17 cellular contexts compared by ENCODE assay signal in the genomic region with DNA sequence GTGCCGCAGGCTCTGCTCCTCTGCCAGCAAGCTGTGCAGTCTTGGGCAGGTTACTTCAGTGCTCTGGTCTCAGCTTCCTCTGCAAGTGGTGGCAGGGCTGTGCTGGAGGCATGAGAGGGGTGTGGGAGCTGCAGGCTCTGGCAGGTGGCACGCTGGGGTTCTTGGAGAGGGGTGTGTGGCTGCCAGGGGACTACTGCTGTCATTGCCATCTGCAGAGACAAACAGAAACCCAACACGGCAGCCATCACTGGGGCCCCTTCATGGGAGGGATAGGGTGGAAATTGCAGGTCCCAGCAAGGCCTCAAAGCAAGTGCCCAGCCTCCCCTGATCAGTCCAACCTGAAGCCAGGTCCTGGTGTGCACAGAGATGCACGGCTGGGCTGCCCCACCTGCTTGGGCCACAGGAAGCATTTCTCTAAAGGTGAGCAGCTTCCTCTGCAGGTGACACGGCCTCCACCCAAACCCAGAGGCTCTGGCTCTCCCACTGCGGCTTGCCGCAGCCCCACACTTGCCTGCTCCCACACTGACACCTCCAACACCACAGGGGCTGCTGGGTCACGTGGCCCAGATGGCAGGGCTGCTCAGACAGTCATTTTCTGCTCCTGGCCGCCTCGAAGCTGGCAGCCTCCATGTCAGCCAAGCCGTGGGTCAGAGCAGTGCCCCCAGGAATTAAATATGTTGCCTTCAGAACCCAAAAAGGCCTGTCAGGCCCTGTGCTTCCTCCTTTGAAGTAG. TPM values are rescaled to one million over a fixed set of nuclear protein-coding genes. Genes with fewer than 3 reads are reported as not detected.
DNase-seq lines count a peak whose midpoint lies in the region; ATAC-seq and TF ChIP-seq lines count a peak whose summit lies in the region.
"Had no signal": no experiment of that assay in that cellular context is flagged by ENCODE, and none has a peak within 500 bp of the region (broad histone marks: within the 10 kb centered on the region; RNA-seq: fewer than 3 reads in every experiment).

No MANE protein-coding gene starts in this region.

- no peak overlapping the region for H3K4me3 ChIP-seq in CD8-positive, alpha-beta memory T cell (ENCODE audit: low read length)
- H3K4me3 ChIP-seq in fibroblast of lung (replicated peaks in 1 of 4; ENCODE audit: control extremely low read depth in 1 of 4, insufficient read depth in 1 of 4, low read depth in 3 of 4, low read length in 4 of 4): no peak overlapping the region
- no peak overlapping the region for H3K4me3 ChIP-seq in prostate gland
- H3K4me3 ChIP-seq: pancreas had no signal

- no peak overlapping the region for H3K4me2 ChIP-seq in fibroblast of lung (ENCODE audit: extremely low read depth, insufficient read depth, low read length)

- H3K27me3 Mint-ChIP-seq in CD8-positive, alpha-beta memory T cell: peaks cover 0 to 5% of the 10 kb centered on the region in 2 donors
- H3K27me3 Mint-ChIP-seq in WTC11 (ENCODE audit: low read depth): peaks cover 4% of the 10 kb centered on the region

- peak overlapping the region; percentile 15 to 85 (median 68) for H3K27ac Mint-ChIP-seq in CD8-positive, alpha-beta memory T cell
- H3K27ac Mint-ChIP-seq in WTC11: no peak overlapping the region
- H3K27ac Mint-ChIP-seq: activated naive CD4-positive, alpha-beta T cell treated with anti-CD3 and anti-CD28 coated beads, Interleukin-2, amount 50 U/mL, for 72 hours had no signal

- 81% methylated on average over 11 of the region's 11 CpGs for WGBS in prostate gland

- CTCF ChIA-PET in CD8-positive, alpha-beta memory T cell (lab: Charles Lee): no interaction called here
- CTCF ChIA-PET in WTC11 (lab: Charles Lee): no interaction called here

- intact Hi-C loops in prostate gland (cut with DNase I): loop anchor here (5.0 kb wide), 1 partner anchor 37 kb away; no protein-coding TSS in a partner anchor

- no peak for TF ChIP-seq CTCF in WTC11 (IDR thresholded peaks at IDR 0.05)
- TF ChIP-seq CTCF in fibroblast of lung (conservative IDR thresholded peaks at IDR 0.05 in 1 of 2, IDR thresholded peaks at IDR 0.05 in 1 of 2; ENCODE audit: low read depth in 1 of 2, low read length in 2 of 2): no peak
- no peak for TF ChIP-seq CTCF in prostate gland (IDR thresholded peaks at IDR 0.05)

- no peak overlapping the region for H3K9ac ChIP-seq in fibroblast of lung (ENCODE audit: insufficient read depth, low read length)

- H3K36me3 Mint-ChIP-seq in CD8-positive, alpha-beta memory T cell: no peaks in the 10 kb centered on the region
- H3K36me3 Mint-ChIP-seq in WTC11: peaks cover 31% of the 10 kb centered on the region
- H3K36me3 Mint-ChIP-seq: activated naive CD4-positive, alpha-beta T cell treated with anti-CD3 and anti-CD28 coated beads, Interleukin-2, amount 50 U/mL, for 72 hours had no signal

- no peaks in the 10 kb centered on the region for H3K36me3 ChIP-seq in CD8-positive, alpha-beta memory T cell (ENCODE audit: insufficient read depth, low read length)
- H3K36me3 ChIP-seq in fibroblast of lung (ENCODE audit: control insufficient read depth, insufficient read depth, low read length) (peaks cover 2% of the 10 kb centered on the region), prostate gland (no peaks in the 10 kb centered on the region)
- H3K36me3 ChIP-seq: BE2C, pancreas had no signal

- H4K20me1 ChIP-seq in fibroblast of lung (ENCODE audit: control insufficient read depth, extremely low read depth, insufficient read depth, low read length): no peaks in the 10 kb centered on the region

- POLR2A ChIA-PET in CD8-positive, alpha-beta memory T cell (lab: Charles Lee): no interaction called here
- POLR2A ChIA-PET in WTC11 (lab: Charles Lee): no interaction called here

- no peaks in the 10 kb centered on the region for H3K27me3 ChIP-seq in CD8-positive, alpha-beta memory T cell (ENCODE audit: insufficient read depth, low read length, poor library complexity, severe bottlenecking)
- H3K27me3 ChIP-seq in fibroblast of lung (ENCODE audit: control insufficient read depth, insufficient read depth, low read length): no peaks in the 10 kb centered on the region
- H3K27me3 ChIP-seq in prostate gland (replicated peaks; ENCODE audit: insufficient read depth): no peaks in the 10 kb centered on the region
- H3K27me3 ChIP-seq: BE2C, pancreas had no signal

- H3K27ac ChIP-seq in CD8-positive, alpha-beta memory T cell (ENCODE audit: low read depth, low read length): no peak overlapping the region
- H3K27ac ChIP-seq in fibroblast of lung (ENCODE audit: insufficient read depth, low read length): peak overlapping the region; percentile 91
- peak overlapping the region; percentile 64 to 67 for H3K27ac ChIP-seq in prostate gland
- H3K27ac ChIP-seq: pancreas had no signal

- ATAC-seq in WTC11: no peak
- no peak for ATAC-seq in GM18867 (IDR thresholded peaks at IDR 0.05; ENCODE audit: unreplicated experiment)
- no peak for ATAC-seq in GM21528 (IDR thresholded peaks at IDR 0.05; ENCODE audit: low FRiP score, unreplicated experiment)
- no peak for ATAC-seq in GM19455 (IDR thresholded peaks at IDR 0.05; ENCODE audit: unreplicated experiment)
- no peak for ATAC-seq in HG02759 (IDR thresholded peaks at IDR 0.05; ENCODE audit: unreplicated experiment)
- ATAC-seq: activated naive CD4-positive, alpha-beta T cell treated with anti-CD3 and anti-CD28 coated beads, Interleukin-2, amount 50 U/mL, for 72 hours; pancreas had no signal

- H3K79me2 ChIP-seq in fibroblast of lung (ENCODE audit: control insufficient read depth, insufficient read depth, low read length): peaks cover 6% of the 10 kb centered on the region

- peak in 4 of 5 donors; percentile 17 to 64 (median 40) for DNase-seq in CD8-positive, alpha-beta memory T cell
- DNase-seq in WTC11 (ENCODE audit: low spot score) (peak; percentile 18), fibroblast of lung (ENCODE audit: low read depth in 2 of 2) (no peak), prostate gland (ENCODE audit: low spot score) (peak; percentile 2)
- DNase-seq: activated CD4-positive, alpha-beta T cell treated with anti-CD3 and anti-CD28 coated beads, Interleukin-2, amount 50 U/mL, for 4 hours; BE2C; DMS79; mammary epithelial cell; NCI-H2029; NCI-H748 treated with DMSO at 0.1 percent for 48 hours; SHP77 had no signal

- H3K4me1 ChIP-seq in CD8-positive, alpha-beta memory T cell (ENCODE audit: insufficient read depth, low read length): no peaks in the 10 kb centered on the region
- H3K4me1 ChIP-seq in fibroblast of lung (ENCODE audit: control insufficient read depth, extremely low read depth, insufficient read depth, low read length) (peaks cover 22% of the 10 kb centered on the region), prostate gland (replicated peaks) (no peaks in the 10 kb centered on the region)
- H3K4me1 ChIP-seq: BE2C, pancreas had no signal

- no peak for TF ChIP-seq POLR2A in prostate gland (IDR thresholded peaks at IDR 0.05)

- H3K9me3 ChIP-seq in CD8-positive, alpha-beta memory T cell (ENCODE audit: low read length): no peaks in the 10 kb centered on the region
- H3K9me3 ChIP-seq in fibroblast of lung (ENCODE audit: control insufficient read depth, insufficient read depth, low read depth, low read length): no peaks in the 10 kb centered on the region
- H3K9me3 ChIP-seq in prostate gland: no peaks in the 10 kb centered on the region
- H3K9me3 ChIP-seq: BE2C, pancreas had no signal

- peaks cover 10 to 20% (median 12%) of the 10 kb centered on the region in 3 donors for H3K4me1 Mint-ChIP-seq in CD8-positive, alpha-beta memory T cell
- H3K4me1 Mint-ChIP-seq in WTC11: peaks cover 4% of the 10 kb centered on the region

- peak overlapping the region in 2 of 7 donors; percentile 32 for H3K4me3 Mint-ChIP-seq in CD8-positive, alpha-beta memory T cell
- H3K4me3 Mint-ChIP-seq in WTC11: no peak overlapping the region

- no peak overlapping the region for H2AFZ ChIP-seq in fibroblast of lung (ENCODE audit: low read length)

- peaks cover under 1 to 6% (median 4%) of the 10 kb centered on the region in 5 donors for H3K9me3 Mint-ChIP-seq in CD8-positive, alpha-beta memory T cell
- peaks cover 44% of the 10 kb centered on the region for H3K9me3 Mint-ChIP-seq in WTC11

TF ChIP-seq in WTC11, 78 proteins besides CTCF, POLR2A, EP300 and RAD21 (continues in another document):
- TF ChIP-seq NFATC4 (CRISPR knock-in tag; IDR thresholded peaks at IDR 0.05) (no peak), ZNF219 (CRISPR knock-in tag; IDR thresholded peaks at IDR 0.05; ENCODE audit: borderline replicate concordance) (no peak)
- TF ChIP-seq, protein P1, sequence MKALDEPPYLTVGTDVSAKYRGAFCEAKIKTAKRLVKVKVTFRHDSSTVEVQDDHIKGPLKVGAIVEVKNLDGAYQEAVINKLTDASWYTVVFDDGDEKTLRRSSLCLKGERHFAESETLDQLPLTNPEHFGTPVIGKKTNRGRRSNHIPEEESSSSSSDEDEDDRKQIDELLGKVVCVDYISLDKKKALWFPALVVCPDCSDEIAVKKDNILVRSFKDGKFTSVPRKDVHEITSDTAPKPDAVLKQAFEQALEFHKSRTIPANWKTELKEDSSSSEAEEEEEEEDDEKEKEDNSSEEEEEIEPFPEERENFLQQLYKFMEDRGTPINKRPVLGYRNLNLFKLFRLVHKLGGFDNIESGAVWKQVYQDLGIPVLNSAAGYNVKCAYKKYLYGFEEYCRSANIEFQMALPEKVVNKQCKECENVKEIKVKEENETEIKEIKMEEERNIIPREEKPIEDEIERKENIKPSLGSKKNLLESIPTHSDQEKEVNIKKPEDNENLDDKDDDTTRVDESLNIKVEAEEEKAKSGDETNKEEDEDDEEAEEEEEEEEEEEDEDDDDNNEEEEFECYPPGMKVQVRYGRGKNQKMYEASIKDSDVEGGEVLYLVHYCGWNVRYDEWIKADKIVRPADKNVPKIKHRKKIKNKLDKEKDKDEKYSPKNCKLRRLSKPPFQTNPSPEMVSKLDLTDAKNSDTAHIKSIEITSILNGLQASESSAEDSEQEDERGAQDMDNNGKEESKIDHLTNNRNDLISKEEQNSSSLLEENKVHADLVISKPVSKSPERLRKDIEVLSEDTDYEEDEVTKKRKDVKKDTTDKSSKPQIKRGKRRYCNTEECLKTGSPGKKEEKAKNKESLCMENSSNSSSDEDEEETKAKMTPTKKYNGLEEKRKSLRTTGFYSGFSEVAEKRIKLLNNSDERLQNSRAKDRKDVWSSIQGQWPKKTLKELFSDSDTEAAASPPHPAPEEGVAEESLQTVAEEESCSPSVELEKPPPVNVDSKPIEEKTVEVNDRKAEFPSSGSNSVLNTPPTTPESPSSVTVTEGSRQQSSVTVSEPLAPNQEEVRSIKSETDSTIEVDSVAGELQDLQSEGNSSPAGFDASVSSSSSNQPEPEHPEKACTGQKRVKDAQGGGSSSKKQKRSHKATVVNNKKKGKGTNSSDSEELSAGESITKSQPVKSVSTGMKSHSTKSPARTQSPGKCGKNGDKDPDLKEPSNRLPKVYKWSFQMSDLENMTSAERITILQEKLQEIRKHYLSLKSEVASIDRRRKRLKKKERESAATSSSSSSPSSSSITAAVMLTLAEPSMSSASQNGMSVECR (CRISPR knock-in tag; IDR thresholded peaks at IDR 0.05; ENCODE audit: borderline replicate concordance): no peak

RNA-seq across cellular contexts. Expression of a gene that starts 4.1 kb away (rescaled TPM):
- total RNA-seq in CD8-positive, alpha-beta memory T cell: 10 to 100 TPM; 22.8 to 25.1 TPM
- polyA plus RNA-seq in CD8-positive, alpha-beta memory T cell: 17.4 TPM
- total RNA-seq in WTC11 (2021): 111 to 138 TPM (median 138 TPM) in 3 replicates
- total RNA-seq in fibroblast of lung: 782 and 928 TPM in 2 replicates
- polyA plus RNA-seq in fibroblast of lung: 346 and 702 TPM in 2 replicates
- polyA plus RNA-seq in fibroblast of lung (2012): 857 and 2,080 TPM in 2 replicates
- polyA minus RNA-seq in fibroblast of lung (ENCODE audit: low replicate concordance): 367 and 1,367 TPM in 2 replicates
- 100 to 1,000 TPM; 198 to 474 TPM for total RNA-seq in prostate gland

Comparison
In these comparisons a context has a peak if more than half of its experiments do, and no peak if none do; other contexts are left out.
1. DNase-seq: peak in CD8-positive, alpha-beta memory T cell (4 of 5), WTC11 (single experiment) and prostate gland (single experiment); none in fibroblast of lung (0 of 2).